Comparison of ENCODE assay signal across 8 cellular contexts in genomic region chr10:125823663-125824251, GRCh38. TPM values are rescaled to one million over a fixed set of nuclear protein-coding genes. Genes with fewer than 3 reads are reported as not detected.
A peak's percentile ranks its signal among the peaks of the same experiment; 100 is the strongest.
DNase-seq lines count a peak whose midpoint lies in the region; ATAC-seq and TF ChIP-seq lines count a peak whose summit lies in the region.

No MANE protein-coding gene starts in this region.

- intact Hi-C loops in HCT116 (cut with micrococcal nuclease) (loop anchor here (2.0 kb wide), 1 partner anchor 301 kb away; no protein-coding TSS in a partner anchor), activated B cell treated with CpG ODN at 0.5 μM for 24 hours (cut with micrococcal nuclease) (loop anchor here (1.0 to 5.0 kb wide), 3 partner anchors 104 to 906 kb away; partner anchors contain the start of gene EDRF1)

- no peak overlapping the region for H3K4me3 Mint-ChIP-seq in CD8-positive, alpha-beta memory T cell
- no peak overlapping the region for H3K4me3 Mint-ChIP-seq in activated B cell treated with CpG ODN at 0.5 μM for 24 hours

- no peak for TF ChIP-seq POLR2A in HCT116 (IDR thresholded peaks at IDR 0.05; ENCODE audit: borderline replicate concordance, extremely low read depth, insufficient read depth, insufficient read length)

- ATAC-seq in HCT116 (peak; percentile 7), activated B cell treated with CpG ODN at 0.5 μM for 24 hours (ENCODE audit: low read depth) (peak; percentile 4), foreskin keratinocyte (peak; percentile 2), HG02870 (IDR thresholded peaks at IDR 0.05; ENCODE audit: unreplicated experiment) (no peak)

- no peak for TF ChIP-seq RAD21 in HCT116 (IDR thresholded peaks at IDR 0.05; ENCODE audit: low read depth)

- H3K9ac ChIP-seq in HCT116 (ENCODE audit: low read length): peak overlapping the region; percentile 86

- H3K4me3 ChIP-seq in CD8-positive, alpha-beta memory T cell (ENCODE audit: low read length): peak overlapping the region; percentile 86
- peak overlapping the region; percentile 82 for H3K4me3 ChIP-seq in HCT116 (replicated peaks in 1 of 2; ENCODE audit: low read depth in 1 of 2, low read length in 2 of 2)

- in situ Hi-C loops in G401 (cut with HindIII; ENCODE audit: low sequenced_read_pairs): no loop called here

- H4K20me1 ChIP-seq in HCT116 (ENCODE audit: insufficient read depth): peaks cover 11% of the 10 kb centered on the region; the same call in 1 of the 2 replicates

- H3K4me1 Mint-ChIP-seq in CD8-positive, alpha-beta memory T cell: peaks cover 26 to 31% (median 30%) of the 10 kb centered on the region in 3 donors
- peaks cover 38% of the 10 kb centered on the region for H3K4me1 Mint-ChIP-seq in activated B cell treated with CpG ODN at 0.5 μM for 24 hours

- H3K27me3 Mint-ChIP-seq in CD8-positive, alpha-beta memory T cell: no peaks in the 10 kb centered on the region
- H3K27me3 Mint-ChIP-seq in activated B cell treated with CpG ODN at 0.5 μM for 24 hours: no peaks in the 10 kb centered on the region

- peak overlapping the region; percentile 74 for H2AFZ ChIP-seq in HCT116 (ENCODE audit: low read depth, low read length, poor library complexity, severe bottlenecking)

- peak overlapping the region; percentile 90 for H3K4me2 ChIP-seq in HCT116 (ENCODE audit: low read length)

- TSS peak; percentile 59 for BruUV-seq in HCT116 (replicated peaks; lab: Mats Ljungman, UMichigan)

- H3K4me1 ChIP-seq in CD8-positive, alpha-beta memory T cell (ENCODE audit: insufficient read depth, low read length): peaks cover 43% of the 10 kb centered on the region
- peaks cover 13 to 20% of the 10 kb centered on the region in 2 experiments for H3K4me1 ChIP-seq in HCT116 (ENCODE audit: control insufficient read depth in 1 of 2, insufficient read depth in 2 of 2, low read length in 2 of 2)
- H3K4me1 ChIP-seq in foreskin keratinocyte: peaks cover 9% of the 10 kb centered on the region

- H3K79me2 ChIP-seq in HCT116 (ENCODE audit: insufficient read depth, low read length): peaks cover 76% of the 10 kb centered on the region

- no peak overlapping the region for H3K27ac Mint-ChIP-seq in CD8-positive, alpha-beta memory T cell
- H3K27ac Mint-ChIP-seq in activated B cell treated with CpG ODN at 0.5 μM for 24 hours: no peak overlapping the region

- peaks cover 5 to 27% (median 9%) of the 10 kb centered on the region in 3 donors for H3K36me3 Mint-ChIP-seq in CD8-positive, alpha-beta memory T cell
- peaks cover 29% of the 10 kb centered on the region for H3K36me3 Mint-ChIP-seq in activated B cell treated with CpG ODN at 0.5 μM for 24 hours (ENCODE audit: low read depth)

- no peaks in the 10 kb centered on the region for H3K27me3 ChIP-seq in CD8-positive, alpha-beta memory T cell (ENCODE audit: insufficient read depth, low read length, poor library complexity, severe bottlenecking)
- H3K27me3 ChIP-seq in HCT116 (ENCODE audit: insufficient read depth, low read length) (no peaks in the 10 kb centered on the region), foreskin keratinocyte (no peaks in the 10 kb centered on the region)

- H3K9me3 Mint-ChIP-seq in CD8-positive, alpha-beta memory T cell: no peaks in the 10 kb centered on the region
- H3K9me3 Mint-ChIP-seq in activated B cell treated with CpG ODN at 0.5 μM for 24 hours: no peaks in the 10 kb centered on the region

- CTCF ChIA-PET in CD8-positive, alpha-beta memory T cell (lab: Charles Lee): interaction anchor here (0.8 to 1.0 kb wide), 2 partner anchors 28 to 104 kb away, joined by 3 read pairs; partner anchors contain the start of gene EDRF1
- CTCF ChIA-PET in HCT116 (lab: Charles Lee) (interaction anchor here (0.8 to 1.7 kb wide), 2 partner anchors 8 to 831 kb away, joined by 3 to 5 read pairs; no protein-coding TSS in a partner anchor), activated B cell treated with CpG ODN at 0.5 μM for 24 hours (lab: Charles Lee) (interaction anchor here (0.9 kb wide), 1 partner anchor 8 kb away, joined by 3 read pairs; no protein-coding TSS in a partner anchor)

- no peaks in the 10 kb centered on the region for H3K9me3 ChIP-seq in CD8-positive, alpha-beta memory T cell (ENCODE audit: low read length)
- H3K9me3 ChIP-seq in HCT116 (ENCODE audit: control insufficient read depth in 1 of 2, insufficient read depth in 1 of 2, low read depth in 1 of 2, low read length in 2 of 2): no peaks in the 10 kb centered on the region

- DNase-seq in CD8-positive, alpha-beta memory T cell: no peak
- DNase-seq in HCT116 (ENCODE audit: low read depth, low spot score): no peak
- DNase-seq in activated B cell treated with CpG ODN at 0.5 μM for 24 hours: no peak
- DNase-seq in foreskin keratinocyte: peak in 1 of 2 donors; percentile 1
- DNase-seq in stimulated activated CD4-positive, alpha-beta T cell treated with anti-CD3 and anti-CD28 coated beads, Interleukin-2, amount 100 ng/mL, for 24 hours: peak; percentile 18 to 30
- DNase-seq in iPS-NIHi7 (ENCODE audit: extremely low spot score): no peak
- no peak for DNase-seq in G401 (ENCODE audit: low spot score)

- H3K9me2 ChIP-seq in HCT116 (ENCODE audit: insufficient read depth): no peaks in the 10 kb centered on the region

- peak overlapping the region; percentile 89 for H3K27ac ChIP-seq in CD8-positive, alpha-beta memory T cell (ENCODE audit: low read depth, low read length)
- H3K27ac ChIP-seq in HCT116 (ENCODE audit: low read depth, low read length): peak overlapping the region; percentile 72
- H3K27ac ChIP-seq in foreskin keratinocyte: peak overlapping the region; percentile 91

- POLR2A ChIA-PET in CD8-positive, alpha-beta memory T cell (lab: Charles Lee): interaction anchor here (1.0 to 1.7 kb wide), 3 partner anchors 12 to 104 kb away, joined by 4 to 9 read pairs (median 5); partner anchors contain the start of gene EDRF1
- POLR2A ChIA-PET in HCT116 (lab: Charles Lee) (interaction anchor here (0.8 to 1.0 kb wide), 6 partner anchors 8 to 240 kb away, joined by 3 to 4 read pairs (median 3); no protein-coding TSS in a partner anchor), activated B cell treated with CpG ODN at 0.5 μM for 24 hours (lab: Charles Lee) (interaction anchor here (0.5 to 1.6 kb wide), 5 partner anchors 9 to 218 kb away, joined by 4 to 16 read pairs (median 4); partner anchors contain the start of gene EDRF1)

- no peak for TF ChIP-seq CTCF in HCT116 (IDR thresholded peaks at IDR 0.05 in 2 of 3, conservative IDR thresholded peaks at IDR 0.05 in 1 of 3; ENCODE audit: borderline replicate concordance in 1 of 3, insufficient read depth in 1 of 3, low read depth in 2 of 3, low read length in 2 of 3)
- no peak for TF ChIP-seq CTCF in activated B cell treated with CpG ODN at 0.5 μM for 24 hours (IDR thresholded peaks at IDR 0.05)
- no peak for TF ChIP-seq CTCF in foreskin keratinocyte (conservative IDR thresholded peaks at IDR 0.05)

- RAD21 ChIA-PET in HCT116 (lab: Charles Lee; ENCODE audit: low non-redundant PET in 1 of 2, low total read pairs in 2 of 2, uncharacterized antibody in 2 of 2, unreplicated experiment in 2 of 2): no interaction called here

- H3K36me3 ChIP-seq in CD8-positive, alpha-beta memory T cell (ENCODE audit: insufficient read depth, low read length): peaks cover 17% of the 10 kb centered on the region
- peaks cover 22 to 33% of the 10 kb centered on the region in 2 experiments for H3K36me3 ChIP-seq in HCT116 (ENCODE audit: control insufficient read depth in 1 of 2, insufficient read depth in 2 of 2, low read length in 2 of 2)

TF ChIP-seq in HCT116, 20 proteins besides CTCF, POLR2A, EP300 and RAD21 (continues in another document):
- TF ChIP-seq SP1 (IDR thresholded peaks at IDR 0.05; ENCODE audit: low read depth): no peak

RNA-seq across cellular contexts. Expression of gene BCCIP, which starts 0.4 kb away (rescaled TPM):
- total RNA-seq in CD8-positive, alpha-beta memory T cell: 100 to 1,000 TPM; 129 to 130 TPM
- polyA plus RNA-seq in CD8-positive, alpha-beta memory T cell: 84.4 TPM
- total RNA-seq in HCT116 (2021; ENCODE audit: unreplicated experiment) (159 TPM), activated B cell treated with CpG ODN at 0.5 μM for 24 hours (63.6 and 64.9 TPM in 2 replicates), foreskin keratinocyte (87.3 and 111 TPM in 2 replicates)
- 58.1 and 72.5 TPM in 2 replicates for polyA plus RNA-seq in HCT116 (2012)
- polyA plus RNA-seq in foreskin keratinocyte: 84.5 and 119 TPM in 2 replicates
- total RNA-seq in G401 (2014; rRNA removed; shearing (Covaris generic)): 88.8 and 146 TPM in 2 replicates

RNA-seq across cellular contexts. Expression of gene UROS, which starts 0.7 kb away (rescaled TPM):
- 10 to 100 TPM; 43.4 to 47.2 TPM for total RNA-seq in CD8-positive, alpha-beta memory T cell
- polyA plus RNA-seq in CD8-positive, alpha-beta memory T cell: 57.3 TPM
- total RNA-seq in HCT116 (2021; ENCODE audit: unreplicated experiment): 63.9 TPM
- 25.4 and 31.1 TPM in 2 replicates for polyA plus RNA-seq in HCT116 (2012)
- 34.1 and 34.9 TPM in 2 replicates for total RNA-seq in activated B cell treated with CpG ODN at 0.5 μM for 24 hours
- 56.2 and 58.3 TPM in 2 replicates for total RNA-seq in foreskin keratinocyte
- 57.1 and 58.9 TPM in 2 replicates for polyA plus RNA-seq in foreskin keratinocyte
- total RNA-seq in G401 (2014; rRNA removed; shearing (Covaris generic)): 143 and 148 TPM in 2 replicates

RNA-seq across cellular contexts. Expression of gene MMP21, which starts 48.1 kb away (rescaled TPM):
- under 1 TPM in 1 of 2 experiments, not detected in 1; 0.11 TPM for total RNA-seq in CD8-positive, alpha-beta memory T cell
- polyA plus RNA-seq in CD8-positive, alpha-beta memory T cell: not detected
- total RNA-seq in HCT116 (2021; ENCODE audit: unreplicated experiment): not detected
- polyA plus RNA-seq in HCT116 (2012): 0.03 TPM in 1 of 2 replicates, not detected in the other
- total RNA-seq in activated B cell treated with CpG ODN at 0.5 μM for 24 hours: 0.10 and 0.35 TPM in 2 replicates
- total RNA-seq in foreskin keratinocyte: not detected in 2 replicates
- not detected in 2 replicates for polyA plus RNA-seq in foreskin keratinocyte
- not detected in 2 replicates for total RNA-seq in G401 (2014; rRNA removed; shearing (Covaris generic))

RNA-seq across cellular contexts. Expression of gene DHX32, which starts 57.3 kb away (rescaled TPM):
- total RNA-seq in CD8-positive, alpha-beta memory T cell: 10 to 100 TPM; 10.7 to 11.0 TPM
- polyA plus RNA-seq in CD8-positive, alpha-beta memory T cell: 8.4 TPM
- total RNA-seq in HCT116 (2021; ENCODE audit: unreplicated experiment) (50.9 TPM), activated B cell treated with CpG ODN at 0.5 μM for 24 hours (15.5 and 16.4 TPM in 2 replicates), foreskin keratinocyte (40.0 and 43.1 TPM in 2 replicates)
- polyA plus RNA-seq in HCT116 (2012): 29.6 and 34.1 TPM in 2 replicates
- 21.3 and 23.8 TPM in 2 replicates for polyA plus RNA-seq in foreskin keratinocyte
- 46.3 and 63.2 TPM in 2 replicates for total RNA-seq in G401 (2014; rRNA removed; shearing (Covaris generic))

Comparison
In these comparisons a context has a peak if more than half of its experiments do, and no peak if none do; other contexts are left out.
1. DNase-seq: peak in stimulated activated CD4-positive, alpha-beta T cell treated with anti-CD3 and anti-CD28 coated beads, Interleukin-2, amount 100 ng/mL, for 24 hours (2 of 2); none in CD8-positive, alpha-beta memory T cell (0 of 5), HCT116 (single experiment), activated B cell treated with CpG ODN at 0.5 μM for 24 hours (single experiment), iPS-NIHi7 (single experiment) and G401 (single experiment).
2. Peak in every context shown above with its lines, with median percentiles within 50 percentile points of each other: H3K27ac ChIP-seq.